Comparison of ENCODE assay signal across 22 cellular contexts in genomic region chr7:2015251-2015871, GRCh38.
DNase-seq lines count a peak whose midpoint lies in the region; ATAC-seq and TF ChIP-seq lines count a peak whose summit lies in the region.
"Had no signal": no experiment of that assay in that cellular context is flagged by ENCODE, and none has a peak within 500 bp of the region (broad histone marks: within the 10 kb centered on the region; RNA-seq: fewer than 3 reads in every experiment).

No MANE protein-coding gene starts in this region.

- H3K9me3 ChIP-seq in right atrium auricular region, result no peaks in the 10 kb centered on the region
- no peaks in the 10 kb centered on the region for H3K9me3 ChIP-seq in heart left ventricle
- H3K9me3 ChIP-seq in aorta (ENCODE audit: control insufficient read depth, low read length), result no peaks in the 10 kb centered on the region
- H3K9me3 ChIP-seq: breast epithelium, SJSA1, vagina had no signal

- peaks cover 0 to 49% of the 10 kb centered on the region in 2 donors for H3K4me1 ChIP-seq in right atrium auricular region
- H3K4me1 ChIP-seq in heart left ventricle, result peaks cover 0 to 25% (median 13%) of the 10 kb centered on the region in 12 donors
- no peaks in the 10 kb centered on the region for H3K4me1 ChIP-seq in aorta (ENCODE audit: control insufficient read depth in 1 of 2, insufficient read depth in 2 of 2, low read length in 2 of 2)
- H3K4me1 ChIP-seq: breast epithelium had no signal

- ATAC-seq in Right ventricle myocardium inferior, result no peak
- ATAC-seq in heart left ventricle, result no peak
- no peak for ATAC-seq in aorta (ENCODE audit: low FRiP score)
- ATAC-seq: activated CD8-positive, alpha-beta T cell treated with anti-CD3 and anti-CD28 coated beads, Interleukin-2, amount 10 ng/mL, durations not matched to agents 7 days and 5 days had no signal

- no peaks in the 10 kb centered on the region for H3K27me3 ChIP-seq in right atrium auricular region
- no peaks in the 10 kb centered on the region for H3K27me3 ChIP-seq in heart left ventricle
- no peaks in the 10 kb centered on the region for H3K27me3 ChIP-seq in aorta (ENCODE audit: control insufficient read depth in 1 of 2, insufficient read depth in 2 of 2, low read length in 1 of 2)
- H3K27me3 ChIP-seq: breast epithelium, SJSA1, vagina had no signal

- peaks cover 8% of the 10 kb centered on the region for H3K36me3 Mint-ChIP-seq in nephron progenitor cell (ENCODE audit: low read depth)

- no peak for TF ChIP-seq CTCF in right atrium auricular region (IDR thresholded peaks at IDR 0.05)
- TF ChIP-seq CTCF in heart left ventricle (IDR thresholded peaks at IDR 0.05), result no peak
- TF ChIP-seq CTCF in nephron progenitor cell (IDR thresholded peaks at IDR 0.05), result no peak

- no peaks in the 10 kb centered on the region for H3K9me3 Mint-ChIP-seq in nephron progenitor cell

- no peak overlapping the region for H3K4me3 ChIP-seq in right atrium auricular region
- H3K4me3 ChIP-seq in heart left ventricle, result no peak overlapping the region
- no peak overlapping the region for H3K4me3 ChIP-seq in aorta (ENCODE audit: low read length in 2 of 2)
- H3K4me3 ChIP-seq: breast epithelium, SJSA1, vagina had no signal

- H3K4me1 Mint-ChIP-seq in nephron progenitor cell, result peaks cover 60% of the 10 kb centered on the region

- H3K36me3 ChIP-seq in right atrium auricular region (no peaks in the 10 kb centered on the region), heart left ventricle (peaks cover 0 to 7% (median 0%) of the 10 kb centered on the region in 9 donors), aorta (ENCODE audit: control insufficient read depth in 1 of 2, insufficient read depth in 2 of 2, low read length in 1 of 2) (no peaks in the 10 kb centered on the region)
- H3K36me3 ChIP-seq: breast epithelium, SJSA1, vagina had no signal

- 94 to 99% (median 94%) methylated on average over 11 to 18 of the region's 18 CpGs for WGBS in heart left ventricle, 4 donors
- WGBS in aorta, 2 donors, result 92 to 95% methylated on average over 18 of the region's 18 CpGs

- peak overlapping the region; percentile 72 for H3K27ac Mint-ChIP-seq in nephron progenitor cell
- H3K27ac Mint-ChIP-seq: activated CD8-positive, alpha-beta T cell treated with anti-CD3 and anti-CD28 coated beads, Interleukin-2, amount 10 ng/mL, durations not matched to agents 7 days and 5 days had no signal

- H3K4me3 Mint-ChIP-seq in nephron progenitor cell, result no peak overlapping the region
- H3K4me3 Mint-ChIP-seq: activated CD8-positive, alpha-beta T cell treated with anti-CD3 and anti-CD28 coated beads, Interleukin-2, amount 10 ng/mL, durations not matched to agents 7 days and 5 days had no signal

- TF ChIP-seq POLR2A in heart left ventricle (IDR thresholded peaks at IDR 0.05), result no peak

- no peaks in the 10 kb centered on the region for H3K27me3 Mint-ChIP-seq in nephron progenitor cell (ENCODE audit: low read depth, poor library complexity)

- H3K27ac ChIP-seq in right atrium auricular region (no peak overlapping the region), heart left ventricle (no peak overlapping the region), aorta (ENCODE audit: low read depth in 1 of 2, low read length in 2 of 2) (no peak overlapping the region)
- H3K27ac ChIP-seq: breast epithelium, SJSA1, vagina had no signal

- intact Hi-C loops in Right ventricle myocardium inferior (cut with DNase I), result no loop called here
- intact Hi-C loops in heart left ventricle (cut with DNase I), result no loop called here
- intact Hi-C loops in aorta (cut with DNase I), result no loop called here

- peak; percentile 69 for DNase-seq in Right ventricle myocardium inferior (ENCODE audit: missing footprints)
- no peak for DNase-seq in right atrium auricular region (ENCODE audit: low spot score)
- peak in 3 of 5 donors; percentile 18 to 54 (median 21) for DNase-seq in heart left ventricle
- peak; percentile 1 for DNase-seq in nephron progenitor cell
- peak; percentile 30 to 73 for DNase-seq in aorta
- DNase-seq in HuH-7.5 (ENCODE audit: low spot score), result no peak
- DNase-seq in T-helper 9 cell, result no peak
- no peak for DNase-seq in SK-N-DZ (ENCODE audit: low spot score)
- DNase-seq: activated CD4-positive, CD25-positive, alpha-beta regulatory T cell; activated CD8-positive, alpha-beta T cell treated with anti-CD3 and anti-CD28 coated beads, Interleukin-2, amount 10 ng/mL, durations not matched to agents 7 days and 5 days; activated T-cell treated with anti-CD3 and anti-CD28 coated beads, Interleukin-2, amount 50 U/mL, for 48 hours; DMS153; GDM1; KBM-7; NCI-H187; NCI-H2227 treated with DMSO at 0.1 percent for 48 hours; NCI-H774; nucleus accumbens; stimulated activated CD4-positive, alpha-beta T cell treated with anti-CD3 and anti-CD28 coated beads, Interleukin-2, amount 100 ng/mL, for 48 hours had no signal

Comparison
In these comparisons a context has a peak if more than half of its experiments do, and no peak if none do; other contexts are left out.
1. DNase-seq: peak in Right ventricle myocardium inferior (single experiment), heart left ventricle (3 of 5), nephron progenitor cell (single experiment) and aorta (2 of 2); none in right atrium auricular region (single experiment), HuH-7.5 (single experiment), T-helper 9 cell (single experiment) and SK-N-DZ (single experiment).